In the genomic region with DNA sequence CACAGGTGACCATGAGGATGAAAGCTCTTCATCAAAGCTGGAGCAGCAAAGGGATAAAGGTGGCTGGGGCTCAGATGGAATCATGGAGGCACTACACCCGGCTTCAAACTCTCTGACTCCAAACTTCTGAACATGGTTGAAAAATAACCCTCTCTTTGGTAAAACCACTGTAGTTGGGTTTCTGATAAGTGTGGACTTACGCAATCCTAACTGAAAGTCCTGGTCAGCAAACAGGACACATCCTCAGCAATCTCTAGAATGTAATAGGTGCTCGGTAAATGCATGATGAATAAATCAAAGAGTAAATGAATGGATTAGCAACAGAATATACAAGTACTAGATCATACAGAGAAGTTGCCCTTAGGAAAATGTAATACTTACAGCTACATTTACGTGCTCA, we compare ENCODE assay signal across 17 cellular contexts.
A peak's percentile ranks its signal among the peaks of the same experiment; 100 is the strongest.
DNase-seq lines count a peak whose midpoint lies in the region; ATAC-seq, FAIRE-seq and TF ChIP-seq lines count a peak whose summit lies in the region.
"Had no signal": no experiment of that assay in that cellular context is flagged by ENCODE, and none has a peak within 500 bp of the region (broad histone marks: within the 10 kb centered on the region; RNA-seq: fewer than 3 reads in every experiment).

No MANE protein-coding gene starts in this region.

- H3K9me3 Mint-ChIP-seq in mesothelial cell of epicardium: peaks cover 15% of the 10 kb centered on the region

- peaks cover 28% of the 10 kb centered on the region for H3K4me1 ChIP-seq in A549
- H3K4me1 ChIP-seq in left ventricle myocardium inferior: peaks cover 17% of the 10 kb centered on the region
- H3K4me1 ChIP-seq in HAP-1: peaks cover 15% of the 10 kb centered on the region

- no peak overlapping the region for H3K4me3 ChIP-seq in A549
- no peak overlapping the region for H3K4me3 ChIP-seq in fibroblast of pulmonary artery (replicated peaks; ENCODE audit: low read depth, low read length)
- H3K4me3 ChIP-seq in left ventricle myocardium inferior: no peak overlapping the region
- H3K4me3 ChIP-seq in HAP-1: no peak overlapping the region
- H3K4me3 ChIP-seq: GM23248, SJCRH30 had no signal

- no peak overlapping the region for H3K4me3 Mint-ChIP-seq in mesothelial cell of epicardium
- H3K4me3 Mint-ChIP-seq: CD4-positive, alpha-beta memory T cell had no signal

- WGBS in A549 (ENCODE audit: missing lambda C conversion rate): 94% methylated on average over 4 of the region's 4 CpGs

- H3K27ac Mint-ChIP-seq in mesothelial cell of epicardium: peak overlapping the region; percentile 49
- H3K27ac Mint-ChIP-seq: CD4-positive, alpha-beta memory T cell had no signal

- TF ChIP-seq POLR2A in A549 (IDR thresholded peaks at IDR 0.05; ENCODE audit: low read length): no peak

- H3K36me3 ChIP-seq in left ventricle myocardium inferior: no peaks in the 10 kb centered on the region
- no peaks in the 10 kb centered on the region for H3K36me3 ChIP-seq in HAP-1 (replicated peaks)
- H3K36me3 ChIP-seq: SJCRH30 had no signal

- H3K27ac ChIP-seq in A549 (0 out of 6 replicates have a peak overlapping the region, but pooled peaks of 1 of the 2 experiments have one; percentile 23), left ventricle myocardium inferior (replicated peaks) (no peak overlapping the region)
- H3K27ac ChIP-seq: GM23248, SJCRH30 had no signal

- ATAC-seq in A549: no peak

- intact Hi-C loops in left ventricle myocardium inferior (cut with micrococcal nuclease): no loop called here

- TF ChIP-seq CTCF in A549 (IDR thresholded peaks at IDR 0.05) (no peak), fibroblast of pulmonary artery (IDR thresholded peaks at IDR 0.05; ENCODE audit: low read length, missing control alignments) (no peak), mesothelial cell of epicardium (IDR thresholded peaks at IDR 0.05; ENCODE audit: unreplicated experiment) (no peak), left ventricle myocardium inferior (IDR thresholded peaks at IDR 0.05; ENCODE audit: borderline replicate concordance) (no peak)

- no peak overlapping the region for H3K4me2 ChIP-seq in A549

- no peaks in the 10 kb centered on the region for H3K27me3 ChIP-seq in left ventricle myocardium inferior (ENCODE audit: low read depth)
- no peaks in the 10 kb centered on the region for H3K27me3 ChIP-seq in HAP-1 (ENCODE audit: low read depth)
- H3K27me3 ChIP-seq: SJCRH30 had no signal

- in situ Hi-C loops in HAP-1 (cut with MboI; ENCODE audit: low sequenced_read_pairs): no loop called here

- H3K27me3 Mint-ChIP-seq in mesothelial cell of epicardium (ENCODE audit: low read depth): no peaks in the 10 kb centered on the region

- H3K9me3 ChIP-seq in A549: no peaks in the 10 kb centered on the region
- no peaks in the 10 kb centered on the region for H3K9me3 ChIP-seq in left ventricle myocardium inferior (replicated peaks)
- no peaks in the 10 kb centered on the region for H3K9me3 ChIP-seq in HAP-1

- DNase-seq in A549 (ENCODE audit: low read depth in 1 of 2, low spot score in 1 of 2): no peak
- DNase-seq in NCI-H226: peak; percentile 15
- DNase-seq in fibroblast of pulmonary artery (ENCODE audit: low read depth): peak; percentile 39
- no peak for DNase-seq in mesothelial cell of epicardium (ENCODE audit: low spot score in 2 of 2, unreplicated experiment in 2 of 2)
- DNase-seq in C1 segment of cervical spinal cord (lab: John Stamatoyannopoulos, UW): no peak
- DNase-seq in NCI-H1105 (lab: John Stamatoyannopoulos, UW): no peak
- no peak for DNase-seq in left ventricle myocardium inferior
- DNase-seq in HAP-1 (ENCODE audit: low spot score in 2 of 2): no peak
- DNase-seq: CD4-positive, alpha-beta memory T cell; DMS153; GDM1; GM23248; Karpas-422; NCI-H1694 treated with DMSO at 0.1 percent for 48 hours; NCI-H510A treated with DMSO at 0.1 percent for 48 hours; NCI-H774; SJCRH30 had no signal

- TF ChIP-seq RAD21 in A549 (conservative IDR thresholded peaks at IDR 0.05 in 1 of 2, IDR thresholded peaks at IDR 0.05 in 1 of 2): no peak

- no peak for TF ChIP-seq EP300 in A549 (IDR thresholded peaks at IDR 0.05)

- POLR2A ChIA-PET in A549 (lab: Yijun Ruan, JAX): no interaction called here

- H3K36me3 Mint-ChIP-seq in mesothelial cell of epicardium: peaks cover 3% of the 10 kb centered on the region
- H3K36me3 Mint-ChIP-seq: CD4-positive, alpha-beta memory T cell had no signal

- CTCF ChIA-PET in A549 (lab: Yijun Ruan, JAX): interaction anchor here (0.7 to 0.8 kb wide), 2 partner anchors 9 to 511 kb away, joined by 3 read pairs; no protein-coding TSS in a partner anchor

- H3K4me1 Mint-ChIP-seq in mesothelial cell of epicardium: peaks cover 43% of the 10 kb centered on the region
- H3K4me1 Mint-ChIP-seq: CD4-positive, alpha-beta memory T cell had no signal

- FAIRE-seq in A549 (lab: Jason Lieb, UNC): no peak

TF ChIP-seq in A549, 52 proteins besides CTCF, POLR2A, EP300 and RAD21:
- TF ChIP-seq CEBPB (IDR thresholded peaks at IDR 0.05) (peak; percentile 67 to 86; a peak in 3 of 4 replicates), FOXS1 (CRISPR knock-in tag; IDR thresholded peaks at IDR 0.05) (no peak), MAZ (IDR thresholded peaks at IDR 0.05; ENCODE audit: borderline replicate concordance, low read depth, low read length) (no peak), JUN (IDR thresholded peaks at IDR 0.05) (no peak)
- TF ChIP-seq, protein P1, sequence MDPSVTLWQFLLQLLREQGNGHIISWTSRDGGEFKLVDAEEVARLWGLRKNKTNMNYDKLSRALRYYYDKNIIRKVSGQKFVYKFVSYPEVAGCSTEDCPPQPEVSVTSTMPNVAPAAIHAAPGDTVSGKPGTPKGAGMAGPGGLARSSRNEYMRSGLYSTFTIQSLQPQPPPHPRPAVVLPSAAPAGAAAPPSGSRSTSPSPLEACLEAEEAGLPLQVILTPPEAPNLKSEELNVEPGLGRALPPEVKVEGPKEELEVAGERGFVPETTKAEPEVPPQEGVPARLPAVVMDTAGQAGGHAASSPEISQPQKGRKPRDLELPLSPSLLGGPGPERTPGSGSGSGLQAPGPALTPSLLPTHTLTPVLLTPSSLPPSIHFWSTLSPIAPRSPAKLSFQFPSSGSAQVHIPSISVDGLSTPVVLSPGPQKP (IDR thresholded peaks at IDR 0.05; ENCODE audit: low read depth, low read length): no peak
- TF ChIP-seq, protein P2, sequence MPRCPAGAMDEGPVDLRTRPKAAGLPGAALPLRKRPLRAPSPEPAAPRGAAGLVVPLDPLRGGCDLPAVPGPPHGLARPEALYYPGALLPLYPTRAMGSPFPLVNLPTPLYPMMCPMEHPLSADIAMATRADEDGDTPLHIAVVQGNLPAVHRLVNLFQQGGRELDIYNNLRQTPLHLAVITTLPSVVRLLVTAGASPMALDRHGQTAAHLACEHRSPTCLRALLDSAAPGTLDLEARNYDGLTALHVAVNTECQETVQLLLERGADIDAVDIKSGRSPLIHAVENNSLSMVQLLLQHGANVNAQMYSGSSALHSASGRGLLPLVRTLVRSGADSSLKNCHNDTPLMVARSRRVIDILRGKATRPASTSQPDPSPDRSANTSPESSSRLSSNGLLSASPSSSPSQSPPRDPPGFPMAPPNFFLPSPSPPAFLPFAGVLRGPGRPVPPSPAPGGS (IDR thresholded peaks at IDR 0.05): no peak

Comparison
In these comparisons a context has a peak if more than half of its experiments do, and no peak if none do; other contexts are left out.
1. DNase-seq: peak in NCI-H226 (single experiment) and fibroblast of pulmonary artery (single experiment); none in A549 (0 of 2), mesothelial cell of epicardium (0 of 2), C1 segment of cervical spinal cord (0 of 14), NCI-H1105 (single experiment), left ventricle myocardium inferior (single experiment) and HAP-1 (0 of 2).